Comparison of ENCODE assay signal across 7 cellular contexts in genomic region chr22:31558546-31558945, GRCh38.
DNase-seq lines count a peak whose midpoint lies in the region; ATAC-seq and TF ChIP-seq lines count a peak whose summit lies in the region.
"Not testable (repeated sequence)": the region's sequence is repeated elsewhere in the genome, so short reads cannot be mapped to it uniquely, and the experiment has no call there.

No MANE protein-coding gene starts in this region.

- not testable (repeated sequence) for H3K9me3 Mint-ChIP-seq in activated CD8-positive, alpha-beta memory T cell treated with anti-CD3 and anti-CD28 coated beads, Interleukin-2, amount 10 ng/mL, durations not matched to agents 7 days and 5 days (ENCODE audit: low read depth)

- not testable (repeated sequence) for TF ChIP-seq CTCF in brain microvascular endothelial cell (IDR thresholded peaks at IDR 0.05; ENCODE audit: low read depth, low read length, missing control alignments); fibroblast of lung (conservative IDR thresholded peaks at IDR 0.05 in 1 of 2, IDR thresholded peaks at IDR 0.05 in 1 of 2; ENCODE audit: low read depth in 1 of 2, low read length in 2 of 2); fibroblast of villous mesenchyme (IDR thresholded peaks at IDR 0.05; ENCODE audit: insufficient read depth, low read depth, low read length)

- H3K27me3 ChIP-seq in brain microvascular endothelial cell (replicated peaks); fibroblast of lung (ENCODE audit: control insufficient read depth, insufficient read depth, low read length): not testable (repeated sequence)

- not testable (repeated sequence) for H3K27me3 Mint-ChIP-seq in activated CD8-positive, alpha-beta memory T cell treated with anti-CD3 and anti-CD28 coated beads, Interleukin-2, amount 10 ng/mL, durations not matched to agents 7 days and 5 days

- H3K36me3 ChIP-seq in brain microvascular endothelial cell (replicated peaks); fibroblast of lung (ENCODE audit: control insufficient read depth, insufficient read depth, low read length): not testable (repeated sequence)

- CTCF ChIA-PET in activated CD8-positive, alpha-beta memory T cell treated with anti-CD3 and anti-CD28 coated beads, Interleukin-2, amount 10 ng/mL, durations not matched to agents 7 days and 5 days (lab: Charles Lee): interaction anchor here (1.3 to 6.7 kb wide), 4 partner anchors 13 to 80 kb away, joined by 3 to 58 read pairs (median 8); no protein-coding TSS in a partner anchor

- H3K9ac ChIP-seq in fibroblast of lung (ENCODE audit: insufficient read depth, low read length): not testable (repeated sequence)

- H3K4me2 ChIP-seq in fibroblast of lung (ENCODE audit: extremely low read depth, insufficient read depth, low read length): not testable (repeated sequence)

- in situ Hi-C loops in brain microvascular endothelial cell (cut with HindIII; ENCODE audit: low pct_ligation_motif_present, low sequenced_read_pairs): not testable (repeated sequence)

- peak; percentile 39 for DNase-seq in ELR (ENCODE audit: low read depth)
- DNase-seq in LHCN-M2 (ENCODE audit: low read depth): peak; percentile 14
- DNase-seq in activated CD8-positive, alpha-beta memory T cell treated with anti-CD3 and anti-CD28 coated beads, Interleukin-2, amount 10 ng/mL, durations not matched to agents 7 days and 5 days: peak; percentile 14
- DNase-seq in brain microvascular endothelial cell: peak; percentile 39
- peak; percentile 32 to 38 for DNase-seq in fibroblast of lung (ENCODE audit: low read depth in 2 of 2)
- DNase-seq in fibroblast of villous mesenchyme (ENCODE audit: low read depth): peak; percentile 22
- peak; percentile 18 for DNase-seq in stromal cell of bone marrow (ENCODE audit: low read depth)

- H3K27ac Mint-ChIP-seq in activated CD8-positive, alpha-beta memory T cell treated with anti-CD3 and anti-CD28 coated beads, Interleukin-2, amount 10 ng/mL, durations not matched to agents 7 days and 5 days: not testable (repeated sequence)

- H3K79me2 ChIP-seq in fibroblast of lung (ENCODE audit: control insufficient read depth, insufficient read depth, low read length): not testable (repeated sequence)

- peaks cover 24% of the 10 kb centered on the region for H3K36me3 Mint-ChIP-seq in activated CD8-positive, alpha-beta memory T cell treated with anti-CD3 and anti-CD28 coated beads, Interleukin-2, amount 10 ng/mL, durations not matched to agents 7 days and 5 days

- not testable (repeated sequence) for H3K9me3 ChIP-seq in fibroblast of lung (ENCODE audit: control insufficient read depth, insufficient read depth, low read depth, low read length)

- H4K20me1 ChIP-seq in fibroblast of lung (ENCODE audit: control insufficient read depth, extremely low read depth, insufficient read depth, low read length): not testable (repeated sequence)

- not testable (repeated sequence) for H3K4me1 ChIP-seq in fibroblast of lung (ENCODE audit: control insufficient read depth, extremely low read depth, insufficient read depth, low read length)

- H3K4me3 ChIP-seq in brain microvascular endothelial cell (ENCODE audit: low read depth, low read length); fibroblast of lung (replicated peaks in 1 of 4; ENCODE audit: control extremely low read depth in 1 of 4, insufficient read depth in 1 of 4, low read depth in 3 of 4, low read length in 4 of 4); fibroblast of villous mesenchyme (ENCODE audit: low read depth, low read length): not testable (repeated sequence)

- H2AFZ ChIP-seq in fibroblast of lung (ENCODE audit: low read length): not testable (repeated sequence)

- not testable (repeated sequence) for ATAC-seq in activated CD8-positive, alpha-beta memory T cell treated with anti-CD3 and anti-CD28 coated beads, Interleukin-2, amount 10 ng/mL, durations not matched to agents 7 days and 5 days

- not testable (repeated sequence) for H3K27ac ChIP-seq in brain microvascular endothelial cell; fibroblast of lung (ENCODE audit: insufficient read depth, low read length)

- not testable (repeated sequence) for H3K4me1 Mint-ChIP-seq in activated CD8-positive, alpha-beta memory T cell treated with anti-CD3 and anti-CD28 coated beads, Interleukin-2, amount 10 ng/mL, durations not matched to agents 7 days and 5 days

- not testable (repeated sequence) for H3K4me3 Mint-ChIP-seq in activated CD8-positive, alpha-beta memory T cell treated with anti-CD3 and anti-CD28 coated beads, Interleukin-2, amount 10 ng/mL, durations not matched to agents 7 days and 5 days
